In the genomic region with DNA sequence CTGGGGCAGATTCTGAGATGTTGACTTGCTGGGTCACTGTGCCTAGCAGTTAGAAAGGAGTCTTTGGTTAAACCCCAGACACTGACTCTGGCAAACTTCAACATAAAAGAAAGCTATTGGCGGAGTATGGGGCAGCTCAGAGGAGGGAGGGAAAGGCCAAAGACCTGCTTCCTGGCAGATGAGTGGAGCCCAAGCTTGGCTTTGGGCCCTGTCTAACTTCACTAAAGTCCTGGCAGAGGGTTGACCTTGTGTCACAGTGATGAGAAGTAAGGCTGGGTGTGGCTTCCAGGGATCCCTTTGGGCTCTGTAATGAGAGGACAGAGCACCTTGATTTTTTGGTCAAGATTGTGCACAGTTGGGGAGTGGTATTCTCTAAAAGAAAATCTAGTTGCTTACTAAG, we compare ENCODE assay signal across 1 cellular context.
TF ChIP-seq lines count a peak whose summit lies in the region.

No MANE protein-coding gene starts in this region.

TF ChIP-seq in HCT116, 20 proteins besides CTCF, POLR2A, EP300 and RAD21 (continued from another document):
- TF ChIP-seq ZBTB33 (IDR thresholded peaks at IDR 0.05; ENCODE audit: extremely low read depth, insufficient replicate concordance, low read length): no peak
- TF ChIP-seq TCF7L2 (IDR thresholded peaks at IDR 0.05; ENCODE audit: borderline replicate concordance, extremely low read depth, insufficient read depth, insufficient read length): no peak
- no peak for TF ChIP-seq JUND (IDR thresholded peaks at IDR 0.05)
- TF ChIP-seq EZH2 (IDR thresholded peaks at IDR 0.05): no peak
- TF ChIP-seq ZFX (IDR thresholded peaks at IDR 0.05): no peak
- TF ChIP-seq ZNF274 (IDR thresholded peaks at IDR 0.05; ENCODE audit: low read depth, low read length): no peak
- TF ChIP-seq EZH2phosphoT487 (IDR thresholded peaks at IDR 0.05; ENCODE audit: borderline replicate concordance): no peak
- no peak for TF ChIP-seq MAX (IDR thresholded peaks at IDR 0.05)
